ENCODE assay signal across 1 cellular context in the genomic region with DNA sequence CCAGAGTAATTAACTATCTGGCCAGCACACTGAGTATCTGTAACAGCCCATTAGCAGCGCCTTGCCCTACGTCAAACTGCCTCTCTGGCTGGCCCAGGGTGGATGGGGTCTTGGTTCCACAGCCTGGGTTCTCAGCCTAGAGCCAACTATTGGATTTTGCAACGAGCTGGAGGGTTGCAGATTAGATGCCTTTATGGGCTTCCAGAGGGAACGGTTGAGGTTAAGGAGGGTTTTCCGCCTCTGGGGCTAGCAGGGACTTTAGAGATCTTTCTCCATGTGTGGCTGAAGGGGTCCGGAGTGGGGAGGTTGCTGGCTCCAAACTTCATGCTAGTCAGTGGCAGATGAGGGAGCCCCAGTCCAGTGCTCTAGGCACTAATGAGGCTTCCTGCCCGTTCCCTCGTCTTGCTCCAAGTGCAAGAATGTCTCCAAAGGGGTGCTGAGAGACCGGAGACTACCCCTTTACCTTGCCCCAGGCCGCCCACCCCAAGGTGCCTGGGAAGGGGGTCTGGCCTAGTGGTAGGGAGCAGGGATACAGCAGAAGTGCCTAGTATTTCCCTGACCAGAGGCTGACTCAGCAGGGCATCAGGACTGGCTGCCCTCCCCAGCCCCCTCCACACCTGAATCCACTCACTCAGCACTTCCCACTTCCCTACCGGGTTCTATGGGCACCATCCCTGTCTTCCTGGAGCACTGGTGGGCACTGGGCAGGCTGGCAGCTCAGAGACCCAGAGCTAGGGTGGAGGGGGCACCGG.
TF ChIP-seq lines count a peak whose summit lies in the region.

No MANE protein-coding gene starts in this region.

TF ChIP-seq in WTC11, 78 proteins besides CTCF, POLR2A, EP300 and RAD21:
- TF ChIP-seq, protein P1, sequence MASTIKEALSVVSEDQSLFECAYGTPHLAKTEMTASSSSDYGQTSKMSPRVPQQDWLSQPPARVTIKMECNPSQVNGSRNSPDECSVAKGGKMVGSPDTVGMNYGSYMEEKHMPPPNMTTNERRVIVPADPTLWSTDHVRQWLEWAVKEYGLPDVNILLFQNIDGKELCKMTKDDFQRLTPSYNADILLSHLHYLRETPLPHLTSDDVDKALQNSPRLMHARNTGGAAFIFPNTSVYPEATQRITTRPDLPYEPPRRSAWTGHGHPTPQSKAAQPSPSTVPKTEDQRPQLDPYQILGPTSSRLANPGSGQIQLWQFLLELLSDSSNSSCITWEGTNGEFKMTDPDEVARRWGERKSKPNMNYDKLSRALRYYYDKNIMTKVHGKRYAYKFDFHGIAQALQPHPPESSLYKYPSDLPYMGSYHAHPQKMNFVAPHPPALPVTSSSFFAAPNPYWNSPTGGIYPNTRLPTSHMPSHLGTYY (CRISPR knock-in tag; IDR thresholded peaks at IDR 0.05): no peak
- no peak for TF ChIP-seq RORB (CRISPR knock-in tag; IDR thresholded peaks at IDR 0.05)
- no peak for TF ChIP-seq NFATC4 (CRISPR knock-in tag; IDR thresholded peaks at IDR 0.05)
- TF ChIP-seq, protein P2, sequence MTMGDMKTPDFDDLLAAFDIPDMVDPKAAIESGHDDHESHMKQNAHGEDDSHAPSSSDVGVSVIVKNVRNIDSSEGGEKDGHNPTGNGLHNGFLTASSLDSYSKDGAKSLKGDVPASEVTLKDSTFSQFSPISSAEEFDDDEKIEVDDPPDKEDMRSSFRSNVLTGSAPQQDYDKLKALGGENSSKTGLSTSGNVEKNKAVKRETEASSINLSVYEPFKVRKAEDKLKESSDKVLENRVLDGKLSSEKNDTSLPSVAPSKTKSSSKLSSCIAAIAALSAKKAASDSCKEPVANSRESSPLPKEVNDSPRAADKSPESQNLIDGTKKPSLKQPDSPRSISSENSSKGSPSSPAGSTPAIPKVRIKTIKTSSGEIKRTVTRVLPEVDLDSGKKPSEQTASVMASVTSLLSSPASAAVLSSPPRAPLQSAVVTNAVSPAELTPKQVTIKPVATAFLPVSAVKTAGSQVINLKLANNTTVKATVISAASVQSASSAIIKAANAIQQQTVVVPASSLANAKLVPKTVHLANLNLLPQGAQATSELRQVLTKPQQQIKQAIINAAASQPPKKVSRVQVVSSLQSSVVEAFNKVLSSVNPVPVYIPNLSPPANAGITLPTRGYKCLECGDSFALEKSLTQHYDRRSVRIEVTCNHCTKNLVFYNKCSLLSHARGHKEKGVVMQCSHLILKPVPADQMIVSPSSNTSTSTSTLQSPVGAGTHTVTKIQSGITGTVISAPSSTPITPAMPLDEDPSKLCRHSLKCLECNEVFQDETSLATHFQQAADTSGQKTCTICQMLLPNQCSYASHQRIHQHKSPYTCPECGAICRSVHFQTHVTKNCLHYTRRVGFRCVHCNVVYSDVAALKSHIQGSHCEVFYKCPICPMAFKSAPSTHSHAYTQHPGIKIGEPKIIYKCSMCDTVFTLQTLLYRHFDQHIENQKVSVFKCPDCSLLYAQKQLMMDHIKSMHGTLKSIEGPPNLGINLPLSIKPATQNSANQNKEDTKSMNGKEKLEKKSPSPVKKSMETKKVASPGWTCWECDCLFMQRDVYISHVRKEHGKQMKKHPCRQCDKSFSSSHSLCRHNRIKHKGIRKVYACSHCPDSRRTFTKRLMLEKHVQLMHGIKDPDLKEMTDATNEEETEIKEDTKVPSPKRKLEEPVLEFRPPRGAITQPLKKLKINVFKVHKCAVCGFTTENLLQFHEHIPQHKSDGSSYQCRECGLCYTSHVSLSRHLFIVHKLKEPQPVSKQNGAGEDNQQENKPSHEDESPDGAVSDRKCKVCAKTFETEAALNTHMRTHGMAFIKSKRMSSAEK (CRISPR knock-in tag; IDR thresholded peaks at IDR 0.05; ENCODE audit: borderline replicate concordance): no peak
- TF ChIP-seq, protein P3, sequence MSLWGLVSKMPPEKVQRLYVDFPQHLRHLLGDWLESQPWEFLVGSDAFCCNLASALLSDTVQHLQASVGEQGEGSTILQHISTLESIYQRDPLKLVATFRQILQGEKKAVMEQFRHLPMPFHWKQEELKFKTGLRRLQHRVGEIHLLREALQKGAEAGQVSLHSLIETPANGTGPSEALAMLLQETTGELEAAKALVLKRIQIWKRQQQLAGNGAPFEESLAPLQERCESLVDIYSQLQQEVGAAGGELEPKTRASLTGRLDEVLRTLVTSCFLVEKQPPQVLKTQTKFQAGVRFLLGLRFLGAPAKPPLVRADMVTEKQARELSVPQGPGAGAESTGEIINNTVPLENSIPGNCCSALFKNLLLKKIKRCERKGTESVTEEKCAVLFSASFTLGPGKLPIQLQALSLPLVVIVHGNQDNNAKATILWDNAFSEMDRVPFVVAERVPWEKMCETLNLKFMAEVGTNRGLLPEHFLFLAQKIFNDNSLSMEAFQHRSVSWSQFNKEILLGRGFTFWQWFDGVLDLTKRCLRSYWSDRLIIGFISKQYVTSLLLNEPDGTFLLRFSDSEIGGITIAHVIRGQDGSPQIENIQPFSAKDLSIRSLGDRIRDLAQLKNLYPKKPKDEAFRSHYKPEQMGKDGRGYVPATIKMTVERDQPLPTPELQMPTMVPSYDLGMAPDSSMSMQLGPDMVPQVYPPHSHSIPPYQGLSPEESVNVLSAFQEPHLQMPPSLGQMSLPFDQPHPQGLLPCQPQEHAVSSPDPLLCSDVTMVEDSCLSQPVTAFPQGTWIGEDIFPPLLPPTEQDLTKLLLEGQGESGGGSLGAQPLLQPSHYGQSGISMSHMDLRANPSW (CRISPR knock-in tag; conservative IDR thresholded peaks at IDR 0.05; ENCODE audit: low read depth): no peak
- TF ChIP-seq GRHL2 (CRISPR knock-in tag; IDR thresholded peaks at IDR 0.05; ENCODE audit: insufficient replicate concordance, severe bottlenecking): no peak
- TF ChIP-seq, protein P4, sequence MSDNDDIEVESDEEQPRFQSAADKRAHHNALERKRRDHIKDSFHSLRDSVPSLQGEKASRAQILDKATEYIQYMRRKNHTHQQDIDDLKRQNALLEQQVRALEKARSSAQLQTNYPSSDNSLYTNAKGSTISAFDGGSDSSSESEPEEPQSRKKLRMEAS (CRISPR knock-in tag; IDR thresholded peaks at IDR 0.05): no peak
- TF ChIP-seq, protein P5, sequence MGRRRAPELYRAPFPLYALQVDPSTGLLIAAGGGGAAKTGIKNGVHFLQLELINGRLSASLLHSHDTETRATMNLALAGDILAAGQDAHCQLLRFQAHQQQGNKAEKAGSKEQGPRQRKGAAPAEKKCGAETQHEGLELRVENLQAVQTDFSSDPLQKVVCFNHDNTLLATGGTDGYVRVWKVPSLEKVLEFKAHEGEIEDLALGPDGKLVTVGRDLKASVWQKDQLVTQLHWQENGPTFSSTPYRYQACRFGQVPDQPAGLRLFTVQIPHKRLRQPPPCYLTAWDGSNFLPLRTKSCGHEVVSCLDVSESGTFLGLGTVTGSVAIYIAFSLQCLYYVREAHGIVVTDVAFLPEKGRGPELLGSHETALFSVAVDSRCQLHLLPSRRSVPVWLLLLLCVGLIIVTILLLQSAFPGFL (CRISPR knock-in tag; IDR thresholded peaks at IDR 0.05; ENCODE audit: borderline replicate concordance): no peak
- TF ChIP-seq, protein P6, sequence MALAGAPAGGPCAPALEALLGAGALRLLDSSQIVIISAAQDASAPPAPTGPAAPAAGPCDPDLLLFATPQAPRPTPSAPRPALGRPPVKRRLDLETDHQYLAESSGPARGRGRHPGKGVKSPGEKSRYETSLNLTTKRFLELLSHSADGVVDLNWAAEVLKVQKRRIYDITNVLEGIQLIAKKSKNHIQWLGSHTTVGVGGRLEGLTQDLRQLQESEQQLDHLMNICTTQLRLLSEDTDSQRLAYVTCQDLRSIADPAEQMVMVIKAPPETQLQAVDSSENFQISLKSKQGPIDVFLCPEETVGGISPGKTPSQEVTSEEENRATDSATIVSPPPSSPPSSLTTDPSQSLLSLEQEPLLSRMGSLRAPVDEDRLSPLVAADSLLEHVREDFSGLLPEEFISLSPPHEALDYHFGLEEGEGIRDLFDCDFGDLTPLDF (CRISPR knock-in tag; IDR thresholded peaks at IDR 0.05): no peak
- no peak for TF ChIP-seq ZNF232 (CRISPR knock-in tag; IDR thresholded peaks at IDR 0.05)
- TF ChIP-seq TEAD4 (CRISPR knock-in tag; IDR thresholded peaks at IDR 0.05): no peak
- TF ChIP-seq SOX15 (CRISPR knock-in tag; IDR thresholded peaks at IDR 0.05): no peak
- no peak for TF ChIP-seq RELA (CRISPR knock-in tag; IDR thresholded peaks at IDR 0.05; ENCODE audit: borderline replicate concordance)
TF ChIP-seq in WTC11: peak in this region for 0.
